Comparison of ENCODE assay signal across 10 cellular contexts in genomic region chr17:67531291-67531690, GRCh38.
DNase-seq lines count a peak whose midpoint lies in the region; ATAC-seq and TF ChIP-seq lines count a peak whose summit lies in the region.
"Had no signal": no experiment of that assay in that cellular context is flagged by ENCODE, and none has a peak within 500 bp of the region (broad histone marks: within the 10 kb centered on the region; RNA-seq: fewer than 3 reads in every experiment).

No MANE protein-coding gene starts in this region.

- H3K36me3 ChIP-seq in transverse colon (no peaks in the 10 kb centered on the region), OCI-LY7 (ENCODE audit: insufficient read depth, low read length) (no peaks in the 10 kb centered on the region)

- no peak for TF ChIP-seq CTCF in transverse colon (IDR thresholded peaks at IDR 0.05)
- no peak for TF ChIP-seq CTCF in OCI-LY7 (conservative IDR thresholded peaks at IDR 0.05; ENCODE audit: low read length)

- no peak for TF ChIP-seq EP300 in transverse colon (IDR thresholded peaks at IDR 0.05; ENCODE audit: low read depth)

- no peaks in the 10 kb centered on the region for H3K79me2 ChIP-seq in OCI-LY7 (ENCODE audit: insufficient read depth, low read depth, low read length)

- CTCF ChIA-PET in OCI-LY7 (lab: Charles Lee; ENCODE audit: unreplicated experiment): no interaction called here

- H3K27ac ChIP-seq in transverse colon: no peak overlapping the region
- H3K27ac ChIP-seq in OCI-LY7 (ENCODE audit: low read depth, low read length, poor library complexity, severe bottlenecking): no peak overlapping the region

- no peak for TF ChIP-seq POLR2A in transverse colon (IDR thresholded peaks at IDR 0.05)

- H3K27me3 ChIP-seq in transverse colon: no peaks in the 10 kb centered on the region

- H3K9me2 ChIP-seq in OCI-LY7 (ENCODE audit: insufficient read depth, low read length): no peaks in the 10 kb centered on the region

- in situ Hi-C loops in transverse colon (cut with MboI; ENCODE audit: low pct_ligation_motif_present in 1 of 4, low pct_unique_long_range_greater_than_20kb in 1 of 4, low sequenced_read_pairs in 3 of 4): no loop called here

- no TSS peak for BruUV-seq in OCI-LY7 (replicated peaks; lab: Mats Ljungman, UMichigan)

- peak overlapping the region in 1 of 4 donors; percentile 25 for H3K4me3 ChIP-seq in transverse colon
- H3K4me3 ChIP-seq in OCI-LY7 (ENCODE audit: low read depth, low read length, poor library complexity, severe bottlenecking): no peak overlapping the region

- H2AFZ ChIP-seq in OCI-LY7 (ENCODE audit: low read length): no peak overlapping the region

- POLR2A ChIA-PET in OCI-LY7 (lab: Charles Lee): interaction anchor here (0.6 kb wide), 1 partner anchor 464 kb away, joined by 3 read pairs; no protein-coding TSS in a partner anchor

- WGBS in transverse colon (ENCODE audit: low coverage in 1 of 2), 2 donors: 11 to 31% methylated on average over 5 to 12 of the region's 12 CpGs

- H3K27ac Mint-ChIP-seq in activated naive CD8-positive, alpha-beta T cell treated with anti-CD3 and anti-CD28 coated beads for 36 hours: no peak overlapping the region
- no peak overlapping the region for H3K27ac Mint-ChIP-seq in activated naive CD8-positive, alpha-beta T cell treated with anti-CD3 and anti-CD28 coated beads, Interleukin-2, amount 50 U/mL, for 24 hours
- H3K27ac Mint-ChIP-seq: activated CD4-positive, alpha-beta T cell treated with anti-CD3 and anti-CD28 coated beads, Interleukin-2, amount 10 ng/mL, durations not matched to agents 24 days and 14 days had no signal

- H3K27me3 Mint-ChIP-seq in activated naive CD8-positive, alpha-beta T cell treated with anti-CD3 and anti-CD28 coated beads for 36 hours: no peaks in the 10 kb centered on the region
- H3K27me3 Mint-ChIP-seq in activated naive CD8-positive, alpha-beta T cell treated with anti-CD3 and anti-CD28 coated beads, Interleukin-2, amount 50 U/mL, for 24 hours: no peaks in the 10 kb centered on the region
- H3K27me3 Mint-ChIP-seq: activated CD4-positive, alpha-beta T cell treated with anti-CD3 and anti-CD28 coated beads, Interleukin-2, amount 10 ng/mL, durations not matched to agents 24 days and 14 days had no signal

- no peak overlapping the region for H3K4me3 Mint-ChIP-seq in activated naive CD8-positive, alpha-beta T cell treated with anti-CD3 and anti-CD28 coated beads for 36 hours
- H3K4me3 Mint-ChIP-seq in activated naive CD8-positive, alpha-beta T cell treated with anti-CD3 and anti-CD28 coated beads, Interleukin-2, amount 50 U/mL, for 24 hours: no peak overlapping the region
- H3K4me3 Mint-ChIP-seq: activated CD4-positive, alpha-beta T cell treated with anti-CD3 and anti-CD28 coated beads, Interleukin-2, amount 10 ng/mL, durations not matched to agents 24 days and 14 days had no signal

- H3K36me3 Mint-ChIP-seq in activated naive CD8-positive, alpha-beta T cell treated with anti-CD3 and anti-CD28 coated beads for 36 hours: peaks cover 10% of the 10 kb centered on the region
- H3K36me3 Mint-ChIP-seq in activated naive CD8-positive, alpha-beta T cell treated with anti-CD3 and anti-CD28 coated beads, Interleukin-2, amount 50 U/mL, for 24 hours (ENCODE audit: low read depth): peaks cover 7% of the 10 kb centered on the region

- no peaks in the 10 kb centered on the region for H4K20me1 ChIP-seq in OCI-LY7 (ENCODE audit: insufficient read depth, low read length)

- H3K9me3 Mint-ChIP-seq in activated naive CD8-positive, alpha-beta T cell treated with anti-CD3 and anti-CD28 coated beads for 36 hours: no peaks in the 10 kb centered on the region
- no peaks in the 10 kb centered on the region for H3K9me3 Mint-ChIP-seq in activated naive CD8-positive, alpha-beta T cell treated with anti-CD3 and anti-CD28 coated beads, Interleukin-2, amount 50 U/mL, for 24 hours
- H3K9me3 Mint-ChIP-seq: activated CD4-positive, alpha-beta T cell treated with anti-CD3 and anti-CD28 coated beads, Interleukin-2, amount 10 ng/mL, durations not matched to agents 24 days and 14 days had no signal

- intact Hi-C loops in transverse colon (cut with DNase I; ENCODE audit: low total_unique reads) (no loop called here), OCI-LY7 (cut with micrococcal nuclease; ENCODE audit: unreplicated experiment) (no loop called here)

- H3K4me1 ChIP-seq in transverse colon (peaks cover 4 to 20% (median 15%) of the 10 kb centered on the region in 4 donors), OCI-LY7 (ENCODE audit: insufficient read depth, low read length, poor library complexity, severe bottlenecking) (no peaks in the 10 kb centered on the region)

- no peak for ATAC-seq in activated naive CD8-positive, alpha-beta T cell treated with anti-CD3 and anti-CD28 coated beads, Interleukin-2, amount 50 U/mL, for 24 hours
- ATAC-seq in HG03135 (IDR thresholded peaks at IDR 0.05; ENCODE audit: unreplicated experiment) (peak; percentile 92), HG03354 (IDR thresholded peaks at IDR 0.05; ENCODE audit: poor library complexity, severe bottlenecking, unreplicated experiment) (no peak)
- no peak for ATAC-seq in stimulated activated naive CD8-positive, alpha-beta T cell treated with anti-CD3 and anti-CD28 coated beads, Interleukin-15, Interleukin-2, amounts not matched to agents 100 U/mL and 50 U/mL, for 24 hours

- H3K9me3 ChIP-seq in transverse colon (no peaks in the 10 kb centered on the region), OCI-LY7 (ENCODE audit: low read length) (no peaks in the 10 kb centered on the region)

- H3K4me2 ChIP-seq in OCI-LY7 (ENCODE audit: low read length): no peak overlapping the region

- H3K4me1 Mint-ChIP-seq in activated naive CD8-positive, alpha-beta T cell treated with anti-CD3 and anti-CD28 coated beads for 36 hours: peaks cover 30% of the 10 kb centered on the region
- H3K4me1 Mint-ChIP-seq in activated naive CD8-positive, alpha-beta T cell treated with anti-CD3 and anti-CD28 coated beads, Interleukin-2, amount 50 U/mL, for 24 hours: peaks cover 21% of the 10 kb centered on the region

- peak; percentile 11 for DNase-seq in activated naive CD8-positive, alpha-beta T cell treated with anti-CD3 and anti-CD28 coated beads for 36 hours
- DNase-seq in activated naive CD8-positive, alpha-beta T cell treated with anti-CD3 and anti-CD28 coated beads, Interleukin-2, amount 50 U/mL, for 24 hours: no peak
- DNase-seq in ecto neural progenitor cell (ENCODE audit: low spot score) (peak; percentile 34), transverse colon (peak; percentile 40), OCI-LY7 (ENCODE audit: low spot score) (no peak)
- DNase-seq in stimulated activated naive CD8-positive, alpha-beta T cell treated with anti-CD3 and anti-CD28 coated beads, Interleukin-15, Interleukin-2, amounts not matched to agents 100 U/mL and 50 U/mL, for 24 hours: no peak
- DNase-seq: activated CD4-positive, alpha-beta T cell treated with anti-CD3 and anti-CD28 coated beads, Interleukin-2, amount 10 ng/mL, durations not matched to agents 24 days and 14 days; AML-193 had no signal

Comparison
In these comparisons a context has a peak if more than half of its experiments do, and no peak if none do; other contexts are left out.
1. DNase-seq: peak in activated naive CD8-positive, alpha-beta T cell treated with anti-CD3 and anti-CD28 coated beads for 36 hours (single experiment), ecto neural progenitor cell (single experiment) and transverse colon (single experiment); none in activated naive CD8-positive, alpha-beta T cell treated with anti-CD3 and anti-CD28 coated beads, Interleukin-2, amount 50 U/mL, for 24 hours (single experiment), OCI-LY7 (single experiment) and stimulated activated naive CD8-positive, alpha-beta T cell treated with anti-CD3 and anti-CD28 coated beads, Interleukin-15, Interleukin-2, amounts not matched to agents 100 U/mL and 50 U/mL, for 24 hours (single experiment).